In the genomic region with DNA sequence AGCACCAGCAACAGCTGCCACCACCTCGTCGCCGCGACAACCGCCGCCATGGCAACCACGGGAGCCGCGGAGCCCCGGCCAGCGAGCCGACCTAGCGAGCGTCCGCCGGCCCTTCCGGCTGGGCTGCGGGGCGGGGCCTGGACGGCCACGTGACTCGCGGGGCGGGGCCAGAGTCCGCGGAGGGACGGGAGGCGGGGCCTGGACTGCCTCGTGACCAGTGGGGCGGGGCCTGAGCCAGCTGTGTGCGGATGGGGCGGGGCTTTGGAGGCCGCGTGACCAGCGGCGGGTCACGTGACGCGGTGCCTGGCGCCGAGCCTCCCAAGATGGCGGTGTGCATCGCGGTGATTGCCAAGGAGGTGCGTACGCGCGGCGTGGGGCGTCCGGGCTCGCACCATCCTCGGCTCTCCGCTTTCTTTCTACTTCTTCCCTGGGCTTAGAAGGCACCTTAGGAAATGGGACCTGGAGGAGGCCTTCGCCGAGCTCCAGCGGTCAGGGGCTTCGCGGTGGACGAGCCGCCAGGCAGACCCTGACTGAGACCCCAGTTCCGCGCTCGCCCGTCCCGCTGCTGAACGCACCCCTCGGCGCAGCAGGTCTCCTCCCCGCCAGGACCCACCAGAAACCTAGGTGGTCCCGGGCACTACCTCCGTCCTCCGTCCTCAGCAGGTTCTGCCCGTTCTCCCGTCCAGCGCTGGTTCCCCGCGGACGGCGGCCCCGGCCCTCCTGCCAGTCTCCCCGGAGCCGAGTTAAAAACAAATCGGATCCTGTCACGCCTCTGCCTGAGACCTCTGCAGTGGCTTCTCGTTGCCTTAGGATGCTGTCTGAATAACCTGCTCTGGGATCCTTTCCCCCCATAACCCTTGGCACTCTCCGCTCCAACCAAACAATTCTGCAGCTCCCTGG, we compare ENCODE assay signal across 8 cellular contexts. TPM values are rescaled to one million over a fixed set of nuclear protein-coding genes. Genes with fewer than 3 reads are reported as not detected.
DNase-seq lines count a peak whose midpoint lies in the region; ATAC-seq, FAIRE-seq and TF ChIP-seq lines count a peak whose summit lies in the region.

A gene with protein sequence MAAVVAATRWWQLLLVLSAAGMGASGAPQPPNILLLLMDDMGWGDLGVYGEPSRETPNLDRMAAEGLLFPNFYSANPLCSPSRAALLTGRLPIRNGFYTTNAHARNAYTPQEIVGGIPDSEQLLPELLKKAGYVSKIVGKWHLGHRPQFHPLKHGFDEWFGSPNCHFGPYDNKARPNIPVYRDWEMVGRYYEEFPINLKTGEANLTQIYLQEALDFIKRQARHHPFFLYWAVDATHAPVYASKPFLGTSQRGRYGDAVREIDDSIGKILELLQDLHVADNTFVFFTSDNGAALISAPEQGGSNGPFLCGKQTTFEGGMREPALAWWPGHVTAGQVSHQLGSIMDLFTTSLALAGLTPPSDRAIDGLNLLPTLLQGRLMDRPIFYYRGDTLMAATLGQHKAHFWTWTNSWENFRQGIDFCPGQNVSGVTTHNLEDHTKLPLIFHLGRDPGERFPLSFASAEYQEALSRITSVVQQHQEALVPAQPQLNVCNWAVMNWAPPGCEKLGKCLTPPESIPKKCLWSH (minus strand): TSS at position 120 of the 900 bp plus-strand sequence. CDS start 70 bp downstream, at position 50.
A gene with protein sequence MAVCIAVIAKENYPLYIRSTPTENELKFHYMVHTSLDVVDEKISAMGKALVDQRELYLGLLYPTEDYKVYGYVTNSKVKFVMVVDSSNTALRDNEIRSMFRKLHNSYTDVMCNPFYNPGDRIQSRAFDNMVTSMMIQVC (plus strand): TSS at position 300 of the 900 bp plus-strand sequence. CDS start 24 bp downstream, at position 324.

- H3K9me3 ChIP-seq in pancreas (no peaks in the 10 kb centered on the region), thyroid gland (no peaks in the 10 kb centered on the region)

- 0% methylated on average over 76 to 87 of the region's 87 CpGs for WGBS in pancreas, 2 donors
- WGBS in thyroid gland, 2 donors: 0 to 1% methylated on average over 36 to 52 of the region's 87 CpGs

- no peak for FAIRE-seq in pancreas (lab: Jason Lieb, UNC)

- H3K27me3 ChIP-seq in pancreas: no peaks in the 10 kb centered on the region
- H3K27me3 ChIP-seq in thyroid gland: no peaks in the 10 kb centered on the region

- intact Hi-C loops in Right ventricle myocardium inferior (cut with DNase I) (loop anchor here (1.0 to 5.0 kb wide), 3 partner anchors 45 to 360 kb away; a partner anchor contains a TSS), pancreas (cut with DNase I) (no loop called here), thyroid gland (cut with DNase I) (loop anchor here (5.0 kb wide), 1 partner anchor 45 kb away; a partner anchor contains a TSS)

- H3K4me3 ChIP-seq in GM12864 (ENCODE audit: low read depth, low read length) (peak within 1 kb of the TSS; percentile 93), pancreas (peak within 1 kb of the TSS; percentile 65 to 99 (median 89)), thyroid gland (replicated peaks in 1 of 3) (peak within 1 kb of the TSS; percentile 56 to 98 (median 88))

- DNase-seq in GM12864 (ENCODE audit: low read depth) (peak; percentile 65), NCI-H1417 treated with DMSO at 0.1 percent for 48 hours (lab: John Stamatoyannopoulos, UW) (peak; percentile 68), SW 1271 (lab: John Stamatoyannopoulos, UW) (peak; percentile 39 to 87), Right ventricle myocardium inferior (ENCODE audit: missing footprints) (peak; percentile 100), pancreas (peak; percentile 97 to 100 (median 100)), thyroid gland (peak; percentile 99)
- peak; percentile 99 for DNase-seq in activated naive CD8-positive, alpha-beta T cell treated with anti-CD3 and anti-CD28 coated beads, Interleukin-2, amount 50 U/mL, for 16 hours (ENCODE audit: low read depth, low spot score)

- TF ChIP-seq CTCF in GM12864 (IDR thresholded peaks at IDR 0.05; ENCODE audit: low read depth, low read length, missing control alignments) (no peak), pancreas (IDR thresholded peaks at IDR 0.05) (no peak), thyroid gland (IDR thresholded peaks at IDR 0.05) (peak in 1 of 6 experiments; percentile 28)

- ATAC-seq in HG02759 (IDR thresholded peaks at IDR 0.05; ENCODE audit: unreplicated experiment) (peak; percentile 84), Right ventricle myocardium inferior (peak; percentile 98), pancreas (peak; percentile 93 to 98 (median 95))

- peaks cover 0 to 10% (median 4%) of the 10 kb centered on the region in 3 donors for H3K4me1 ChIP-seq in pancreas
- H3K4me1 ChIP-seq in thyroid gland: peaks cover 14 to 17% of the 10 kb centered on the region in 2 donors

- TF ChIP-seq POLR2A in thyroid gland (IDR thresholded peaks at IDR 0.05): peak; percentile 57 to 91

- peaks cover 0 to 25% (median 3%) of the 10 kb centered on the region in 3 donors for H3K36me3 ChIP-seq in pancreas
- H3K36me3 ChIP-seq in thyroid gland: peaks cover 22 to 28% of the 10 kb centered on the region in 2 donors

- H3K27ac ChIP-seq in pancreas (peak within 1 kb of the TSS; percentile 60 to 66 (median 62)), thyroid gland (peak within 1 kb of the TSS; percentile 53 to 70 (median 56))

RNA-seq across cellular contexts. Expression of the first gene that starts in this region (rescaled TPM):
- 15.8 TPM for total RNA-seq in Right ventricle myocardium inferior
- 10 to 100 TPM in 2 of 6 donors, 1 to 10 TPM in 4; 5.7 to 19.2 (median 7.2) TPM for total RNA-seq in pancreas
- polyA plus RNA-seq in pancreas: 10 to 100 TPM; 18.0 to 26.1 TPM
- total RNA-seq in thyroid gland: 10 to 100 TPM; 14.4 to 41.9 (median 33.0) TPM

RNA-seq across cellular contexts. Expression of the second gene that starts in this region (rescaled TPM):
- total RNA-seq in Right ventricle myocardium inferior (58.7 TPM), pancreas (10 to 100 TPM; 16.0 to 35.5 (median 23.0) TPM), thyroid gland (10 to 100 TPM; 18.9 to 50.4 (median 43.8) TPM)
- 10 to 100 TPM; 49.2 to 55.2 TPM for polyA plus RNA-seq in pancreas

Comparison
In these comparisons a context has a peak if more than half of its experiments do, and no peak if none do; other contexts are left out.
1. Peak in every context shown above with its lines: DNase-seq, ATAC-seq, H3K4me3 ChIP-seq and H3K27ac ChIP-seq.
2. intact Hi-C loops: an anchor here in Right ventricle myocardium inferior (1.0 to 5.0 kb wide) and thyroid gland (5.0 kb wide); none called in pancreas.